1 cellular context compared by ENCODE assay signal in the genomic region with DNA sequence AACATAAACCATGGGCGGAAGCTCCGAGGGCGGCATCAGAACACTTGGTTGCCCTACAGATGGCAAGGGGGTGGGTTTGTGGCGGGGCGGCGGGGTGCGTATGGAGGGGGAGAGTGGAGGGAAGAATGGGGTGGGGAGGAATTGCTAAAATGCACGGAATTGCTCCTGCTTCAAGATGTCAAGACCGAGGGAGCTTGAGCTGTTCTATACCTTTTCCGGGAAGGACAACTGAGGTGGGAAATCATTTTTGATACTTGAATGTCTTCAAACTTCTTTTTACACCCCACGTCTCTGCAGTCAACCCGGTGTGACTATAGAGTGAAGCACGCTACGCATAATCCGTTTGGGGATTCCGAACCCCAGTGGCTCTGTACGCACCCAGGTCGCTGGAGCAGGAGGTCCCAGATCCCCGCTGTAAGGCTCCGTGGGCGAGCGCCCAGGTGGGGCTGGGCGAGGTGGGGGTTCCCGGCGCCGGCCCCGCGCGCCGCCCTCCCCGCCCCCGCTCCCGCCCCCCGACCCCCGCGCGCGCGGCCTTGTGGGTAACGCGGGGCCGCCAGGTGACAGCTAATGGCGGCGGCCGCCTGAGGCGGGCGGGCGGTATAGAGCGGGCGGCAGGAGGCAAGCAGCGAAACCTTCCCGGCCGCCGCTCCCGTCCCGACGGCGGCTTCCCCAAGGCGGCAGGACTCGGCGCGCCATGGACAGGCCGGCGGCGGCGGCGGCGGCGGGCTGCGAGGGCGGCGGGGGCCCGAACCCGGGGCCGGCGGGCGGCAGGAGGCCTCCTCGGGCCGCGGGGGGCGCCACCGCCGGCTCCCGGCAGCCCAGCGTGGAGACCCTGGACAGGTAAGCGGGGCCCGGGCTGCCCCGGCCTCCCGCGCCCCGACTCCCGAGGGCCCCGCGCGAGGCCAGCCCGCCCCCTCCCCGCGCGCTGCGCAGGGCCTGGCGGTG.
TF ChIP-seq lines count a peak whose summit lies in the region.

A gene (plus strand): TSS at position 560 of the 945 bp plus-strand sequence. CDS start 135 bp downstream, at position 695.

TF ChIP-seq in HEK293T, 16 proteins besides CTCF, POLR2A, EP300 and RAD21 (continued from another document):
- TF ChIP-seq FOXM1 (IDR thresholded peaks at IDR 0.05; ENCODE audit: borderline replicate concordance) (no peak), TARDBP (IDR thresholded peaks at IDR 0.05) (no peak), L3MBTL2 (conservative IDR thresholded peaks at IDR 0.05) (no peak; the same call in 1 of the 2 replicates), LEF1 (IDR thresholded peaks at IDR 0.05; ENCODE audit: borderline replicate concordance) (no peak), NFRKB (IDR thresholded peaks at IDR 0.05) (no peak), CTBP1 (IDR thresholded peaks at IDR 0.05; ENCODE audit: borderline replicate concordance) (no peak)
